In the genomic region with DNA sequence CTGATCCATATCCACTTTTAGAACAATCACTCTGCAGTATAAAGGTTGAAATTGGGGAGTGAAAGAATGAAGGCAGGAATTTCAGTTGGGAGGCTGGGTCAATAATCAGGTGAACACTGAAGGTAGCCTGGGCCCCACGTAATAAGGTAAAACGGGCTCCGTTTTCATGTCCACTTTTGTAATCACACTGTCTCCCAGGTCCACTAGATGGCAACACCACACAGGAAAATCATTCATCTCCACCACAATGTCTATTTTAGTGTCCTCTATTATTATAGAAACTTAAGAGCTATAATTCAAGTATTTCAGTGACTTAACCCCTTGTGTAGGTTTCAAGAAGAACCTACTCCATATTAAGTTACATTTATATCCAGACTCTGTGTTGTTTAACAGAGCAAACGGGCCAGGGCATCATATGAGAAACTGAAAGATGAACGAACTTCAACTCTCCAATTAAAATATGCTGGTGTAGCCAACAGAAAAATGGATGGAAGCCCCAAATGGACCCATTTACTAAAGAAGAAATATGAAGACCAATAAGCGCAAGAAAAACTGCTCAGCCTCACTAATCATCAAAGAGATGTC, we compare ENCODE assay signal across 9 cellular contexts. TPM values are rescaled to one million over a fixed set of nuclear protein-coding genes. Genes with fewer than 3 reads are reported as not detected.
DNase-seq lines count a peak whose midpoint lies in the region; ATAC-seq and TF ChIP-seq lines count a peak whose summit lies in the region.
"Had no signal": no experiment of that assay in that cellular context is flagged by ENCODE, and none has a peak within 500 bp of the region (broad histone marks: within the 10 kb centered on the region; RNA-seq: fewer than 3 reads in every experiment).

No MANE protein-coding gene starts in this region.

- ATAC-seq in GM19463 (IDR thresholded peaks at IDR 0.05; ENCODE audit: unreplicated experiment) = no peak
- no peak for ATAC-seq in HG03521 (IDR thresholded peaks at IDR 0.05; ENCODE audit: unreplicated experiment)
- ATAC-seq: Right ventricle myocardium inferior had no signal

- no peaks in the 10 kb centered on the region for H3K36me3 Mint-ChIP-seq in Caco-2 (ENCODE audit: insufficient read depth, unreplicated experiment)

- no peaks in the 10 kb centered on the region for H3K27me3 ChIP-seq in Caco-2 (replicated peaks; ENCODE audit: control insufficient read depth, insufficient read depth, low read length)
- H3K27me3 ChIP-seq in adipocyte (replicated peaks; ENCODE audit: control insufficient read depth, insufficient read depth, low read length) = peaks cover 5% of the 10 kb centered on the region
- H3K27me3 ChIP-seq in kidney epithelial cell (ENCODE audit: control insufficient read depth, insufficient read depth, low read length) = no peaks in the 10 kb centered on the region

- CTCF ChIA-PET in Caco-2 (lab: Charles Lee) = interaction anchor here (0.5 to 0.7 kb wide), 3 partner anchors 14 to 761 kb away, joined by 3 to 10 read pairs (median 9); no protein-coding TSS in a partner anchor

- no peak overlapping the region for H3K9ac ChIP-seq in adipocyte (ENCODE audit: low read length)

- peak; percentile 60 to 69 for TF ChIP-seq CTCF in Caco-2 (IDR thresholded peaks at IDR 0.05; ENCODE audit: insufficient read depth in 1 of 2, low read depth in 1 of 2, low read length in 1 of 2, severe bottlenecking in 1 of 2, unreplicated experiment in 1 of 2)
- peak; percentile 30 for TF ChIP-seq CTCF in kidney epithelial cell (IDR thresholded peaks at IDR 0.05; ENCODE audit: insufficient read depth, low read length, poor library complexity, severe bottlenecking)

- H3K27me3 Mint-ChIP-seq in Caco-2 (ENCODE audit: insufficient read depth, unreplicated experiment) = no peaks in the 10 kb centered on the region

- no peak overlapping the region for H3K4me3 Mint-ChIP-seq in Caco-2 (ENCODE audit: unreplicated experiment)

- H3K9me3 ChIP-seq in Caco-2 (peaks cover 19% of the 10 kb centered on the region), adipocyte (ENCODE audit: control insufficient read depth, low read length) (peaks cover 22% of the 10 kb centered on the region)

- no peaks in the 10 kb centered on the region for H3K4me1 Mint-ChIP-seq in Caco-2 (ENCODE audit: low read depth, unreplicated experiment)

- H3K27ac Mint-ChIP-seq in Caco-2 (ENCODE audit: unreplicated experiment) = no peak overlapping the region

- POLR2A ChIA-PET in Caco-2 (lab: Charles Lee) = no interaction called here

- BruUV-seq in Caco-2 (replicated peaks; lab: Mats Ljungman, UMichigan) = no TSS peak

- H3K9me3 Mint-ChIP-seq in Caco-2 (ENCODE audit: unreplicated experiment) = peaks cover 32% of the 10 kb centered on the region

- intact Hi-C loops in Caco-2 (cut with micrococcal nuclease; ENCODE audit: unreplicated experiment) = loop anchor here (5.0 kb wide), 1 partner anchor 155 kb away; a partner anchor contains a TSS

- DNase-seq in Caco-2 (peak in 1 of 2 experiments; percentile 39), HuH-7.5 (ENCODE audit: low spot score) (peak; percentile 22), adipocyte (ENCODE audit: low read depth) (peak; percentile 44), kidney epithelial cell (ENCODE audit: low read depth) (no peak), islet precursor cell (no peak), NCI-H510A (lab: John Stamatoyannopoulos, UW) (no peak)

- no peaks in the 10 kb centered on the region; the same call in 1 of the 2 replicates for H3K4me1 ChIP-seq in Caco-2
- H3K4me1 ChIP-seq in adipocyte (ENCODE audit: control insufficient read depth, insufficient read depth, low read length) = no peaks in the 10 kb centered on the region

- H3K4me3 ChIP-seq in Caco-2 (ENCODE audit: low read depth, low read length) (no peak overlapping the region), adipocyte (ENCODE audit: low read length) (no peak overlapping the region), kidney epithelial cell (ENCODE audit: low read depth, low read length) (no peak overlapping the region)

- H3K36me3 ChIP-seq in Caco-2 (ENCODE audit: control insufficient read depth, insufficient read depth, low read length) = no peaks in the 10 kb centered on the region
- H3K36me3 ChIP-seq in adipocyte (ENCODE audit: control insufficient read depth, insufficient read depth, low read length, severe bottlenecking) = no peaks in the 10 kb centered on the region
- H3K36me3 ChIP-seq in kidney epithelial cell (ENCODE audit: control insufficient read depth, insufficient read depth, low read length) = no peaks in the 10 kb centered on the region

RNA-seq across cellular contexts. Expression of a gene that starts 45.9 kb away (rescaled TPM):
- total RNA-seq in Caco-2 (2022) (not detected in 2 replicates), kidney epithelial cell (not detected in 2 replicates)
- total RNA-seq: Right ventricle myocardium inferior had no signal

Comparison
In these comparisons a context has a peak if more than half of its experiments do, and no peak if none do; other contexts are left out.
1. DNase-seq: peak in HuH-7.5 (single experiment) and adipocyte (single experiment); none in kidney epithelial cell (single experiment), islet precursor cell (single experiment) and NCI-H510A (single experiment).